Comparison of ENCODE assay signal across 13 cellular contexts in the genomic region with DNA sequence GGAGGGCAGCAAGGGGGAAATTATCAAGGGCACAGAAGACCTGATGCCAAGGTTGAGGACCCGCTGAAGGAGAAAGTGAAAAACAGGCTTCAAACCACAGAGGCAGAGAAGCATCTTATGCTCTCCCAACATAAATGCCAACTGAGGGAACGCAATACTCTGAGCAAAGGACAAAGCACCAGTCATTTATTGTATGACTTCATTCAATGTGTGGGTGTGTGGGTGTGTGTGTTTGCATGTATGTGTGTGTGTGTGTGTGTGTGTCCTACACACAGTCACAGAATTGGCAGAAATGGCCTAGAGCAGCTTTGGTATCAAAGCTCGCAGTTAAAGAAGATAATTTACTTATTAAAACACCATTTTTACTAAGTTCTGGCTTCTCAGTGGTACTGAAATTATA. TPM values are rescaled to one million over a fixed set of nuclear protein-coding genes. Genes with fewer than 3 reads are reported as not detected.
DNase-seq lines count a peak whose midpoint lies in the region; ATAC-seq, FAIRE-seq and TF ChIP-seq lines count a peak whose summit lies in the region.
"Had no signal": no experiment of that assay in that cellular context is flagged by ENCODE, and none has a peak within 500 bp of the region (broad histone marks: within the 10 kb centered on the region; RNA-seq: fewer than 3 reads in every experiment).

No MANE protein-coding gene starts in this region.

- intact Hi-C loops in GM12878 (cut with micrococcal nuclease; ENCODE audit: unreplicated experiment) = no loop called here

- peaks cover 33% of the 10 kb centered on the region for H3K4me1 ChIP-seq in GM12878 (ENCODE audit: control insufficient read depth, insufficient read depth, low read length)
- peaks cover 21% of the 10 kb centered on the region; the same call in 1 of the 2 replicates for H3K4me1 ChIP-seq in GM23338 (ENCODE audit: insufficient read depth)

- H3K27ac ChIP-seq in GM12878 (ENCODE audit: control insufficient read depth, insufficient read depth) (no peak overlapping the region), GM23338 (ENCODE audit: low read depth) (no peak overlapping the region)
- H3K27ac ChIP-seq: ovary, SK-N-MC had no signal

- H3F3A ChIP-seq in GM23338 (replicated peaks; ENCODE audit: low read depth) = no peaks in the 10 kb centered on the region

- POLR2A ChIA-PET in GM12878 (lab: Charles Lee) = no interaction called here

- TF ChIP-seq CTCF in GM12878 (IDR thresholded peaks at IDR 0.05 in 2 of 3, conservative IDR thresholded peaks at IDR 0.05 in 1 of 3; ENCODE audit: control insufficient read depth in 2 of 3, extremely low read depth in 1 of 3, insufficient read depth in 1 of 3, low read depth in 3 of 3, low read length in 3 of 3) (no peak), GM23338 (conservative IDR thresholded peaks at IDR 0.05; ENCODE audit: low read depth in 2 of 2) (no peak)

- no peak for TF ChIP-seq RAD21 in GM12878 (IDR thresholded peaks at IDR 0.05; ENCODE audit: insufficient read depth, low read depth, low read length)

- SMC1A ChIA-PET in GM12878 (lab: Charles Lee; ENCODE audit: uncharacterized antibody, unreplicated experiment) = interaction anchor here (0.6 kb wide), 1 partner anchor 189 kb away, joined by 4 read pairs; no protein-coding TSS in a partner anchor

- H3K79me2 ChIP-seq in GM12878 (ENCODE audit: control insufficient read depth, insufficient read depth, low read length) = no peaks in the 10 kb centered on the region; the same call in 1 of the 2 replicates
- H3K79me2 ChIP-seq in GM23338 (replicated peaks; ENCODE audit: insufficient read depth) = peaks cover 58% of the 10 kb centered on the region

- RAD21 ChIA-PET in GM12878 (lab: Charles Lee; ENCODE audit: unreplicated experiment) = no interaction called here

- H3K9ac ChIP-seq in GM12878 (ENCODE audit: control insufficient read depth, insufficient read depth, low read length) = no peak overlapping the region

- H3K9me3 ChIP-seq in GM12878 (replicated peaks; ENCODE audit: control insufficient read depth, insufficient read depth, low read length) = no peaks in the 10 kb centered on the region
- H3K9me3 ChIP-seq: ovary had no signal

- CTCF ChIA-PET in GM12878 (lab: Yijun Ruan, JAX) = no interaction called here

- H2AFZ ChIP-seq in GM12878 (ENCODE audit: control insufficient read depth, low read depth, low read length) (no peak overlapping the region), GM23338 (no peak overlapping the region)

- H3K4me2 ChIP-seq in GM12878 (ENCODE audit: control insufficient read depth, insufficient read depth) = no peak overlapping the region
- no peak overlapping the region for H3K4me2 ChIP-seq in GM23338

- in situ Hi-C loops in GM12878 (cut with MboI) = no loop called here

- H3K27me3 ChIP-seq in GM12878 (replicated peaks in 1 of 2; ENCODE audit: control insufficient read depth in 2 of 2, insufficient read depth in 2 of 2, low read length in 1 of 2) = no peaks in the 10 kb centered on the region
- no peaks in the 10 kb centered on the region for H3K27me3 ChIP-seq in GM23338 (ENCODE audit: insufficient read depth)
- H3K27me3 ChIP-seq: ovary had no signal

- no peak overlapping the region for H3K4me3 Mint-ChIP-seq in stimulated activated effector memory CD8-positive, alpha-beta T cell treated with anti-CD3 and anti-CD28 coated beads, Interleukin-12 subunit alpha, Interleukin-12 subunit beta, amount 100 ng/mL, for 72 hours
- H3K4me3 Mint-ChIP-seq in GM23338 = no peak overlapping the region

- H3K27ac Mint-ChIP-seq in stimulated activated effector memory CD8-positive, alpha-beta T cell treated with anti-CD3 and anti-CD28 coated beads, Interleukin-12 subunit alpha, Interleukin-12 subunit beta, amount 100 ng/mL, for 72 hours = peak overlapping the region; percentile 90
- no peak overlapping the region for H3K27ac Mint-ChIP-seq in GM23338

- peak; percentile 55 for DNase-seq in activated naive CD4-positive, alpha-beta T cell treated with Interleukin-2 at 50 U/mL for 16 hours
- no peak for DNase-seq in activated naive CD4-positive, alpha-beta T cell treated with anti-CD3 and anti-CD28 coated beads, Interleukin-2, amount 50 U/mL, for 16 hours
- peak; percentile 42 for DNase-seq in activated CD4-positive, alpha-beta T cell treated with anti-CD3 and anti-CD28 coated beads for 48 hours
- no peak for DNase-seq in GM12878 (ENCODE audit: low read depth, low spot score)
- DNase-seq in stimulated activated effector memory CD8-positive, alpha-beta T cell treated with anti-CD3 and anti-CD28 coated beads, Interleukin-12 subunit alpha, Interleukin-12 subunit beta, amount 100 ng/mL, for 72 hours (ENCODE audit: low spot score in 2 of 2) = no peak
- DNase-seq in NCI-H1105 treated with DMSO at 0.1 percent for 48 hours (lab: John Stamatoyannopoulos, UW) = no peak
- no peak for DNase-seq in GM23338 (ENCODE audit: low spot score)
- DNase-seq: amniotic stem cell, left colon, NCI-H1048, ovary had no signal

- H3K27me3 Mint-ChIP-seq in GM23338 (ENCODE audit: insufficient read depth, low read depth, poor library complexity) = peaks cover 3% of the 10 kb centered on the region

- no TSS peak for BruUV-seq in GM12878 (replicated peaks; lab: Mats Ljungman, UMichigan)

- no peak for TF ChIP-seq POLR2A in GM12878 (IDR thresholded peaks at IDR 0.05; ENCODE audit: low read depth, low read length)

- H3K36me3 Mint-ChIP-seq in stimulated activated effector memory CD8-positive, alpha-beta T cell treated with anti-CD3 and anti-CD28 coated beads, Interleukin-12 subunit alpha, Interleukin-12 subunit beta, amount 100 ng/mL, for 72 hours = peaks cover 61% of the 10 kb centered on the region
- peaks cover 43% of the 10 kb centered on the region for H3K36me3 Mint-ChIP-seq in GM23338 (ENCODE audit: low read depth)

- no peak for ATAC-seq in GM12878
- ATAC-seq in stimulated activated effector memory CD8-positive, alpha-beta T cell treated with anti-CD3 and anti-CD28 coated beads, Interleukin-12 subunit alpha, Interleukin-12 subunit beta, amount 100 ng/mL, for 72 hours = no peak
- ATAC-seq in HG03045 (IDR thresholded peaks at IDR 0.05; ENCODE audit: unreplicated experiment) = no peak
- ATAC-seq in GM23338 = no peak
- ATAC-seq: left colon had no signal

- no peak for TF ChIP-seq EP300 in GM12878 (IDR thresholded peaks at IDR 0.05; ENCODE audit: borderline replicate concordance in 1 of 2, control insufficient read depth in 1 of 2, low read depth in 2 of 2, low read length in 2 of 2)

- H3K4me1 Mint-ChIP-seq in stimulated activated effector memory CD8-positive, alpha-beta T cell treated with anti-CD3 and anti-CD28 coated beads, Interleukin-12 subunit alpha, Interleukin-12 subunit beta, amount 100 ng/mL, for 72 hours = peaks cover 78% of the 10 kb centered on the region
- H3K4me1 Mint-ChIP-seq in GM23338 = peaks cover 36% of the 10 kb centered on the region

- 98% methylated on average over 3 of the region's 3 CpGs for WGBS in GM12878 (ENCODE audit: insufficient coverage, insufficient replicate concordance, low lambda C conversion rate, missing lambda C conversion rate)

- H3K4me3 ChIP-seq in GM12878 = no peak overlapping the region
- no peak overlapping the region for H3K4me3 ChIP-seq in GM23338
- H3K4me3 ChIP-seq: ovary, SK-N-MC had no signal

- H4K20me1 ChIP-seq in GM12878 (ENCODE audit: control insufficient read depth, insufficient read depth) (no peaks in the 10 kb centered on the region), GM23338 (replicated peaks; ENCODE audit: insufficient read depth) (peaks cover 16% of the 10 kb centered on the region; the same call in 1 of the 2 replicates)

- FAIRE-seq in GM12878 (lab: Jason Lieb, UNC) = no peak

- no peaks in the 10 kb centered on the region for H3K9me2 ChIP-seq in GM23338 (ENCODE audit: insufficient read depth)

- H3K9me3 Mint-ChIP-seq in stimulated activated effector memory CD8-positive, alpha-beta T cell treated with anti-CD3 and anti-CD28 coated beads, Interleukin-12 subunit alpha, Interleukin-12 subunit beta, amount 100 ng/mL, for 72 hours = no peaks in the 10 kb centered on the region
- H3K9me3 Mint-ChIP-seq in GM23338 = no peaks in the 10 kb centered on the region; the same call in 2 of the 3 replicates

- H3K36me3 ChIP-seq in GM12878 (ENCODE audit: control insufficient read depth in 2 of 2, insufficient read depth in 2 of 2, low read length in 1 of 2) = peaks cover 5 to 6% of the 10 kb centered on the region in 2 experiments; a peak in 3 of 4 replicates
- peaks cover 9% of the 10 kb centered on the region; the same call in 1 of the 2 replicates for H3K36me3 ChIP-seq in GM23338 (ENCODE audit: insufficient read depth)
- H3K36me3 ChIP-seq: ovary had no signal

TF ChIP-seq in GM12878, 131 proteins besides CTCF, POLR2A, EP300 and RAD21 (continues in another document):
- TF ChIP-seq SP1 (IDR thresholded peaks at IDR 0.05; ENCODE audit: low read depth, low read length) (no peak), CEBPB (IDR thresholded peaks at IDR 0.05; ENCODE audit: borderline replicate concordance in 1 of 2, low read depth in 2 of 2, low read length in 2 of 2) (no peak), JUNB (IDR thresholded peaks at IDR 0.05) (peak; percentile 58), BACH1 (IDR thresholded peaks at IDR 0.05; ENCODE audit: borderline replicate concordance) (no peak)

TF ChIP-seq in GM23338, 12 proteins besides CTCF, POLR2A, EP300 and RAD21 (continues in another document):
- TF ChIP-seq JUNB (IDR thresholded peaks at IDR 0.05; ENCODE audit: unreplicated experiment) (no peak), STAT1 (IDR thresholded peaks at IDR 0.05; ENCODE audit: unreplicated experiment) (no peak), EZH2phosphoT487 (IDR thresholded peaks at IDR 0.05; ENCODE audit: unreplicated experiment) (no peak), POLR2AphosphoS5 (IDR thresholded peaks at IDR 0.05; ENCODE audit: low read depth) (no peak)

RNA-seq across cellular contexts. Expression of gene UXS1, which starts 51.4 kb away (rescaled TPM):
- total RNA-seq in GM12878 (2013; cell fraction: nucleolus; rRNA removed) = 59.8 and 62.8 TPM in 2 replicates
- total RNA-seq in GM12878 (2014; rRNA removed) (14.6 and 18.0 TPM in 2 replicates), GM12878 (2014; rRNA removed; fragmentation: Illumina TruSeq; extraction: Trizol) (13.2 and 13.6 TPM in 2 replicates), GM12878 (2021) (22.9 and 25.4 TPM in 2 replicates)
- 10.8 TPM for polyA plus RNA-seq in GM12878 (2011; ENCODE audit: low read depth)
- polyA plus RNA-seq in GM12878 (2011; rRNA removed) (18.4 and 24.0 TPM in 2 replicates), GM12878 (2014; fragmentation: Illumina TruSeq; extraction: Trizol) (25.4 and 33.4 TPM in 2 replicates), GM12878 (2014; fragmentation: Nextera tagmentation; extraction: Ambion mirVana) (10 to 100 TPM in 1 of 2 experiments, 1 to 10 TPM in 1; 6.0 to 10.5 TPM), GM12878 (2014; rRNA removed) (21.2 and 25.2 TPM in 2 replicates), GM12878 (2016; fragmentation: Nextera tagmentation; extraction: Ambion mirVana) (10 to 100 TPM; 24.0 to 24.9 TPM), GM23338 (2016; fragmentation: Nextera tagmentation; extraction: Ambion mirVana) (38.4 and 48.7 TPM in 2 replicates)
- 17.3 and 24.1 TPM in 2 replicates for polyA plus RNA-seq in GM12878 (2011; cell fraction: cytosol; rRNA removed)
- 32.5 and 36.5 TPM in 2 replicates for polyA plus RNA-seq in GM12878 (2011; cell fraction: nucleus; rRNA removed)
- 15.7 and 17.2 TPM in 2 replicates for polyA plus RNA-seq in GM12878 (2012)
- 35.3 and 52.3 TPM in 2 replicates for polyA minus RNA-seq in GM12878 (2011; rRNA and poly(A)+ RNA removed)
- polyA minus RNA-seq in GM12878 (2011; cell fraction: cytosol; rRNA and poly(A)+ RNA removed) = 10.4 and 13.9 TPM in 2 replicates
- 27.9 and 39.3 TPM in 2 replicates for polyA minus RNA-seq in GM12878 (2011; cell fraction: nucleus; rRNA and poly(A)+ RNA removed)
- total RNA-seq in GM23338 (2014; rRNA removed; shearing (Covaris generic)) = 50.2 and 131 TPM in 2 replicates

Comparison
In these comparisons a context has a peak if more than half of its experiments do, and no peak if none do; other contexts are left out.
1. DNase-seq: peak in activated naive CD4-positive, alpha-beta T cell treated with Interleukin-2 at 50 U/mL for 16 hours (single experiment) and activated CD4-positive, alpha-beta T cell treated with anti-CD3 and anti-CD28 coated beads for 48 hours (single experiment); none in activated naive CD4-positive, alpha-beta T cell treated with anti-CD3 and anti-CD28 coated beads, Interleukin-2, amount 50 U/mL, for 16 hours (single experiment), GM12878 (single experiment), stimulated activated effector memory CD8-positive, alpha-beta T cell treated with anti-CD3 and anti-CD28 coated beads, Interleukin-12 subunit alpha, Interleukin-12 subunit beta, amount 100 ng/mL, for 72 hours (0 of 2), NCI-H1105 treated with DMSO at 0.1 percent for 48 hours (single experiment) and GM23338 (single experiment).